Comparison of ENCODE assay signal across 20 cellular contexts in genomic region chr4:73533515-73534422, GRCh38. TPM values are rescaled to one million over a fixed set of nuclear protein-coding genes. Genes with fewer than 3 reads are reported as not detected.
DNase-seq lines count a peak whose midpoint lies in the region; ATAC-seq, FAIRE-seq and TF ChIP-seq lines count a peak whose summit lies in the region.
"Had no signal": no experiment of that assay in that cellular context is flagged by ENCODE, and none has a peak within 500 bp of the region (broad histone marks: within the 10 kb centered on the region; RNA-seq: fewer than 3 reads in every experiment).

No MANE protein-coding gene starts in this region.

- H3K27me3 ChIP-seq in pancreas: no peaks in the 10 kb centered on the region
- H3K27me3 ChIP-seq: MG63 had no signal

- peak; percentile 38 for FAIRE-seq in kidney (lab: Jason Lieb, UNC)
- no peak for FAIRE-seq in pancreas (lab: Jason Lieb, UNC)
- no peak for FAIRE-seq in GM12892 (lab: Jason Lieb, UNC)
- FAIRE-seq: A204.1, RCC 7860 had no signal

- in situ Hi-C loops in SK-MEL-5 (cut with HindIII; ENCODE audit: low pct_unique_long_range_greater_than_20kb, low sequenced_read_pairs): no loop called here

- H3K27ac Mint-ChIP-seq in activated T-cell treated with anti-CD3 and anti-CD28 coated beads, Interleukin-2, amount 50 U/mL, for 24 hours: no peak overlapping the region
- H3K27ac Mint-ChIP-seq in activated T-helper 2 cell treated with anti-CD3 and anti-CD28 coated beads, Interferon-gamma antibody, Interleukin-2, Interleukin-4, amounts not matched to agents 10 μg/mL and 5 μg/mL and 100 μg/mL, durations not matched to agents 14 hours and 24 hours and 36 hours: no peak overlapping the region

- no peak overlapping the region for H3K4me3 Mint-ChIP-seq in activated T-cell treated with anti-CD3 and anti-CD28 coated beads, Interleukin-2, amount 50 U/mL, for 24 hours
- no peak overlapping the region for H3K4me3 Mint-ChIP-seq in activated T-helper 2 cell treated with anti-CD3 and anti-CD28 coated beads, Interferon-gamma antibody, Interleukin-2, Interleukin-4, amounts not matched to agents 10 μg/mL and 5 μg/mL and 100 μg/mL, durations not matched to agents 14 hours and 24 hours and 36 hours (ENCODE audit: low read depth)

- H3K36me3 ChIP-seq in kidney (ENCODE audit: control insufficient read depth in 1 of 2, insufficient read depth in 2 of 2, low read length in 2 of 2) (peaks cover 3 to 15% of the 10 kb centered on the region in 2 donors), pancreas (no peaks in the 10 kb centered on the region)
- H3K36me3 ChIP-seq: MG63 had no signal

- ATAC-seq in pancreas (peak in 3 of 4 donors; percentile 77 to 90 (median 90)), GM21447 (IDR thresholded peaks at IDR 0.05; ENCODE audit: unreplicated experiment) (no peak)

- no peak overlapping the region for H3K4me3 ChIP-seq in kidney (ENCODE audit: low read length in 2 of 2)
- no peak overlapping the region for H3K4me3 ChIP-seq in pancreas
- H3K4me3 ChIP-seq: GM23248, MG63 had no signal

- no peaks in the 10 kb centered on the region for H3K9me3 ChIP-seq in kidney (ENCODE audit: control insufficient read depth in 1 of 2, low read length in 2 of 2)
- no peaks in the 10 kb centered on the region for H3K9me3 ChIP-seq in pancreas
- H3K9me3 ChIP-seq: Caco-2, MG63 had no signal

- peaks cover 3 to 14% of the 10 kb centered on the region in 2 donors for H3K4me1 ChIP-seq in kidney (ENCODE audit: control insufficient read depth in 1 of 2, insufficient read depth in 1 of 2, low read depth in 1 of 2, low read length in 2 of 2)
- H3K4me1 ChIP-seq in pancreas: peaks cover 5 to 15% (median 6%) of the 10 kb centered on the region in 3 donors
- H3K4me1 ChIP-seq: Caco-2 had no signal

- no peak for TF ChIP-seq CTCF in kidney (IDR thresholded peaks at IDR 0.05; ENCODE audit: borderline replicate concordance, extremely low read depth, insufficient read depth)
- TF ChIP-seq CTCF in pancreas (IDR thresholded peaks at IDR 0.05): no peak

- peaks cover 2% of the 10 kb centered on the region for H3K4me1 Mint-ChIP-seq in activated T-cell treated with anti-CD3 and anti-CD28 coated beads, Interleukin-2, amount 50 U/mL, for 24 hours (ENCODE audit: low read depth)
- peaks cover 5% of the 10 kb centered on the region for H3K4me1 Mint-ChIP-seq in activated T-helper 2 cell treated with anti-CD3 and anti-CD28 coated beads, Interferon-gamma antibody, Interleukin-2, Interleukin-4, amounts not matched to agents 10 μg/mL and 5 μg/mL and 100 μg/mL, durations not matched to agents 14 hours and 24 hours and 36 hours (ENCODE audit: low read depth)

- TF ChIP-seq POLR2A in GM12892 (IDR thresholded peaks at IDR 0.05; ENCODE audit: low read depth, low read length): no peak

- no peak overlapping the region for H3K9ac ChIP-seq in kidney (ENCODE audit: low read length in 2 of 2)
- H3K9ac ChIP-seq: GM23248 had no signal

- WGBS in pancreas, 2 donors: 59 to 63% methylated on average over 2 of the region's 2 CpGs

- H3K27me3 Mint-ChIP-seq in activated T-cell treated with anti-CD3 and anti-CD28 coated beads, Interleukin-2, amount 50 U/mL, for 24 hours: peaks cover 7% of the 10 kb centered on the region
- peaks cover 9% of the 10 kb centered on the region for H3K27me3 Mint-ChIP-seq in activated T-helper 2 cell treated with anti-CD3 and anti-CD28 coated beads, Interferon-gamma antibody, Interleukin-2, Interleukin-4, amounts not matched to agents 10 μg/mL and 5 μg/mL and 100 μg/mL, durations not matched to agents 14 hours and 24 hours and 36 hours (ENCODE audit: low read depth)

- H3K27ac ChIP-seq in kidney (ENCODE audit: low read depth in 2 of 2, low read length in 2 of 2): no peak overlapping the region
- no peak overlapping the region for H3K27ac ChIP-seq in pancreas
- H3K27ac ChIP-seq: C4-2B, GM23248, HL-60 had no signal

- peak; percentile 28 for DNase-seq in COLO829 (ENCODE audit: low spot score)
- peak; percentile 71 for DNase-seq in SK-MEL-5 (ENCODE audit: low read depth, low spot score)
- no peak for DNase-seq in kidney
- DNase-seq in pancreas: no peak
- no peak for DNase-seq in activated T-cell treated with anti-CD3 and anti-CD28 coated beads, Interleukin-2, amount 50 U/mL, for 24 hours
- DNase-seq in activated T-helper 2 cell treated with anti-CD3 and anti-CD28 coated beads, Interferon-gamma antibody, Interleukin-2, Interleukin-4, amounts not matched to agents 10 μg/mL and 5 μg/mL and 100 μg/mL, durations not matched to agents 14 hours and 24 hours and 36 hours (ENCODE audit: low spot score): no peak
- DNase-seq in GM12892 (ENCODE audit: insufficient read length): no peak
- DNase-seq: Caco-2, GM23248, KG1, MG63, NCI-H1105, NCI-H1694 treated with DMSO at 0.1 percent for 48 hours, NCI-H510A, SIG-M5 had no signal

- intact Hi-C loops in kidney (cut with DNase I) (no loop called here), pancreas (cut with DNase I) (no loop called here)
- intact Hi-C loops in activated T-helper 2 cell treated with anti-CD3 and anti-CD28 coated beads, Interferon-gamma antibody, Interleukin-2, Interleukin-4, amounts not matched to agents 10 μg/mL and 5 μg/mL and 100 μg/mL, durations not matched to agents 14 hours and 24 hours and 36 hours (cut with micrococcal nuclease): no loop called here

- no peaks in the 10 kb centered on the region for H3K36me3 Mint-ChIP-seq in activated T-cell treated with anti-CD3 and anti-CD28 coated beads, Interleukin-2, amount 50 U/mL, for 24 hours (ENCODE audit: low read depth)
- H3K36me3 Mint-ChIP-seq in activated T-helper 2 cell treated with anti-CD3 and anti-CD28 coated beads, Interferon-gamma antibody, Interleukin-2, Interleukin-4, amounts not matched to agents 10 μg/mL and 5 μg/mL and 100 μg/mL, durations not matched to agents 14 hours and 24 hours and 36 hours (ENCODE audit: low read depth): no peaks in the 10 kb centered on the region

- H3K9me3 Mint-ChIP-seq in activated T-cell treated with anti-CD3 and anti-CD28 coated beads, Interleukin-2, amount 50 U/mL, for 24 hours: no peaks in the 10 kb centered on the region
- H3K9me3 Mint-ChIP-seq in activated T-helper 2 cell treated with anti-CD3 and anti-CD28 coated beads, Interferon-gamma antibody, Interleukin-2, Interleukin-4, amounts not matched to agents 10 μg/mL and 5 μg/mL and 100 μg/mL, durations not matched to agents 14 hours and 24 hours and 36 hours: no peaks in the 10 kb centered on the region

RNA-seq across cellular contexts. Expression of gene AFM, which starts 52.2 kb away (rescaled TPM):
- total RNA-seq in SK-MEL-5 (2014; rRNA removed; shearing (Covaris generic)): not detected in 2 replicates
- polyA plus RNA-seq in SK-MEL-5 (2015; cell fraction: cytosol; rRNA removed): not detected in 2 replicates
- polyA plus RNA-seq in SK-MEL-5 (2015; cell fraction: nucleus; rRNA removed): not detected in 2 replicates
- not detected for total RNA-seq in kidney
- polyA plus RNA-seq in kidney (ENCODE audit: insufficient read depth, low read depth, low replicate concordance): 30.8 TPM
- under 1 TPM; 0.08 to 0.44 (median 0.12) TPM for total RNA-seq in pancreas
- under 1 TPM; 0.30 to 0.82 TPM for polyA plus RNA-seq in pancreas
- not detected in 2 replicates for total RNA-seq in activated T-helper 2 cell treated with anti-CD3 and anti-CD28 coated beads, Interferon-gamma antibody, Interleukin-2, Interleukin-4, amounts not matched to agents 10 μg/mL and 5 μg/mL and 100 μg/mL, durations not matched to agents 14 hours and 24 hours and 36 hours
- not detected for polyA plus RNA-seq in GM12892 (2012; ENCODE audit: missing spikeins)
- total RNA-seq: GM23248 had no signal
- polyA plus RNA-seq: GM23248 had no signal

Comparison
In these comparisons a context has a peak if more than half of its experiments do, and no peak if none do; other contexts are left out.
1. DNase-seq: peak in COLO829 (single experiment) and SK-MEL-5 (single experiment); none in kidney (single experiment), pancreas (0 of 6), activated T-cell treated with anti-CD3 and anti-CD28 coated beads, Interleukin-2, amount 50 U/mL, for 24 hours (single experiment), activated T-helper 2 cell treated with anti-CD3 and anti-CD28 coated beads, Interferon-gamma antibody, Interleukin-2, Interleukin-4, amounts not matched to agents 10 μg/mL and 5 μg/mL and 100 μg/mL, durations not matched to agents 14 hours and 24 hours and 36 hours (single experiment) and GM12892 (single experiment).